ENCODE assay signal across 20 cellular contexts in genomic region chr22:26977741-26978140, GRCh38.
DNase-seq lines count a peak whose midpoint lies in the region; ATAC-seq, FAIRE-seq and TF ChIP-seq lines count a peak whose summit lies in the region.
"Had no signal": no experiment of that assay in that cellular context is flagged by ENCODE, and none has a peak within 500 bp of the region (broad histone marks: within the 10 kb centered on the region; RNA-seq: fewer than 3 reads in every experiment).

No MANE protein-coding gene starts in this region.

- no peaks in the 10 kb centered on the region for H3K9me3 ChIP-seq in A549
- H3K9me3 ChIP-seq in HEK293 (ENCODE audit: control insufficient read depth, insufficient read depth, low read depth, low read length) = no peaks in the 10 kb centered on the region

- no peak overlapping the region for H3K4me2 ChIP-seq in A549
- H3K4me2 ChIP-seq: KMS-11 had no signal

- 79% methylated on average over 2 of the region's 2 CpGs for WGBS in A549 (ENCODE audit: missing lambda C conversion rate)

- H3K27ac Mint-ChIP-seq in WTC11 = no peak overlapping the region
- H3K27ac Mint-ChIP-seq: B cell; CD4-positive, alpha-beta T cell had no signal

- H3K27ac ChIP-seq in A549 (no peak overlapping the region), HEK293 (ENCODE audit: extremely low read depth, low read depth, low read length) (no peak overlapping the region)
- H3K27ac ChIP-seq: HL-60, KMS-11 had no signal

- TF ChIP-seq CTCF in A549 (IDR thresholded peaks at IDR 0.05) (no peak), HEK293 (tag by site-specific recombination; IDR thresholded peaks at IDR 0.05) (no peak), WTC11 (IDR thresholded peaks at IDR 0.05) (no peak)

- DNase-seq in A549 (ENCODE audit: low read depth in 1 of 2, low spot score in 1 of 2) (no peak), WTC11 (ENCODE audit: low spot score) (peak; percentile 35), iPS-NIHi11 (ENCODE audit: low spot score) (peak; percentile 61), cortex of kidney (lab: John Stamatoyannopoulos, UW) (no peak), SHP77 treated with DMSO at 0.1 percent for 48 hours (lab: John Stamatoyannopoulos, UW) (no peak), NCI-H1092 (lab: John Stamatoyannopoulos, UW) (no peak), HuH-7.5 (ENCODE audit: low spot score) (no peak)
- DNase-seq: Calu3; CD4-positive, alpha-beta T cell; DMS79 treated with DMSO at 0.1 percent for 48 hours; GDM1; GOT3; NCI-H1417; NCI-H1930; NCI-H2171; NCI-H774 had no signal

- peaks cover 4% of the 10 kb centered on the region; the same call in 1 of the 2 replicates for H3K9me3 Mint-ChIP-seq in WTC11
- H3K9me3 Mint-ChIP-seq: CD4-positive, alpha-beta T cell had no signal

- no peaks in the 10 kb centered on the region for H3K36me3 Mint-ChIP-seq in WTC11

- H3K27me3 Mint-ChIP-seq in WTC11 (ENCODE audit: low read depth) = peaks cover 15% of the 10 kb centered on the region

- ATAC-seq in A549 = no peak
- ATAC-seq in WTC11 = peak; percentile 47; the same call in 1 of the 2 replicates

- H3K36me3 ChIP-seq in HEK293 (ENCODE audit: control insufficient read depth in 2 of 2, insufficient read depth in 1 of 2, low read length in 2 of 2) = no peaks in the 10 kb centered on the region

- TF ChIP-seq POLR2A in A549 (IDR thresholded peaks at IDR 0.05; ENCODE audit: low read length) = no peak

- FAIRE-seq in A549 (lab: Jason Lieb, UNC) = no peak

- no peak for TF ChIP-seq EP300 in A549 (IDR thresholded peaks at IDR 0.05)

- POLR2A ChIA-PET in A549 (lab: Yijun Ruan, JAX) = no interaction called here
- POLR2A ChIA-PET in HEK293 (lab: Yijun Ruan, JAX) = no interaction called here
- POLR2A ChIA-PET in WTC11 (lab: Charles Lee) = no interaction called here

- no peak overlapping the region for H3K4me3 Mint-ChIP-seq in WTC11
- H3K4me3 Mint-ChIP-seq: B cell; CD4-positive, alpha-beta T cell had no signal

- H3K4me1 Mint-ChIP-seq in WTC11 = no peaks in the 10 kb centered on the region
- H3K4me1 Mint-ChIP-seq: B cell had no signal

- CTCF ChIA-PET in A549 (lab: Yijun Ruan, JAX) = interaction anchor here (1.1 kb wide), 1 partner anchor 13 kb away, joined by 3 read pairs; no protein-coding TSS in a partner anchor
- CTCF ChIA-PET in HEK293 (lab: Yijun Ruan, JAX) = interaction anchor here (0.7 kb wide), 1 partner anchor 151 kb away, joined by 3 read pairs; no protein-coding TSS in a partner anchor
- CTCF ChIA-PET in WTC11 (lab: Charles Lee) = no interaction called here

- TF ChIP-seq RAD21 in A549 (conservative IDR thresholded peaks at IDR 0.05 in 1 of 2, IDR thresholded peaks at IDR 0.05 in 1 of 2) = no peak

- H3K4me3 ChIP-seq in A549 = no peak overlapping the region
- H3K4me3 ChIP-seq in HEK293 (ENCODE audit: low read depth, low read length) = no peak overlapping the region

- H3K4me1 ChIP-seq in A549 = no peaks in the 10 kb centered on the region
- no peaks in the 10 kb centered on the region for H3K4me1 ChIP-seq in HEK293 (ENCODE audit: control insufficient read depth, insufficient read depth, low read length)

TF ChIP-seq in A549, 52 proteins besides CTCF, POLR2A, EP300 and RAD21:
- TF ChIP-seq PHF8 (IDR thresholded peaks at IDR 0.05; ENCODE audit: borderline replicate concordance, low read depth) = no peak
- 0 out of 2 replicates have a peak, but pooled peaks have one; percentile 37 for TF ChIP-seq EHMT2 (IDR thresholded peaks at IDR 0.05; ENCODE audit: low read depth)
- peak; percentile 80 for TF ChIP-seq REST (IDR thresholded peaks at IDR 0.05)

TF ChIP-seq in HEK293, 187 proteins besides CTCF, POLR2A, EP300 and RAD21 (continues in another document):
- peak; percentile 90 for TF ChIP-seq REST (tag by site-specific recombination; IDR thresholded peaks at IDR 0.05)

TF ChIP-seq in WTC11, 78 proteins besides CTCF, POLR2A, EP300 and RAD21 (continues in another document):
- TF ChIP-seq TEAD1 (CRISPR knock-in tag; IDR thresholded peaks at IDR 0.05) (no peak), GRHL2 (CRISPR knock-in tag; IDR thresholded peaks at IDR 0.05; ENCODE audit: insufficient replicate concordance, severe bottlenecking) (no peak), FOXP4 (CRISPR knock-in tag; IDR thresholded peaks at IDR 0.05) (no peak), SMAD4 (CRISPR knock-in tag; IDR thresholded peaks at IDR 0.05) (no peak), ZNF232 (CRISPR knock-in tag; IDR thresholded peaks at IDR 0.05) (no peak), ATF2 (CRISPR knock-in tag; IDR thresholded peaks at IDR 0.05; ENCODE audit: borderline replicate concordance, low read depth) (no peak), E2F4 (CRISPR knock-in tag; IDR thresholded peaks at IDR 0.05; ENCODE audit: borderline replicate concordance, low read depth) (no peak), NFATC4 (CRISPR knock-in tag; IDR thresholded peaks at IDR 0.05) (no peak), MYBL2 (CRISPR knock-in tag; IDR thresholded peaks at IDR 0.05) (no peak), ZNF281 (CRISPR knock-in tag; IDR thresholded peaks at IDR 0.05) (no peak)

Comparison
In these comparisons a context has a peak if more than half of its experiments do, and no peak if none do; other contexts are left out.
1. DNase-seq: peak in WTC11 (single experiment) and iPS-NIHi11 (single experiment); none in A549 (0 of 2), cortex of kidney (single experiment), SHP77 treated with DMSO at 0.1 percent for 48 hours (single experiment), NCI-H1092 (single experiment) and HuH-7.5 (single experiment).